In genomic region chr10:43362191-43362839, GRCh38 we compare ENCODE assay signal across 8 cellular contexts. TPM values are rescaled to one million over a fixed set of nuclear protein-coding genes. Genes with fewer than 3 reads are reported as not detected.
DNase-seq lines count a peak whose midpoint lies in the region; ATAC-seq and TF ChIP-seq lines count a peak whose summit lies in the region.

No MANE protein-coding gene starts in this region.

- peak overlapping the region; percentile 60; the same call in 1 of the 2 replicates for H3K9ac ChIP-seq in MM.1S (ENCODE audit: low read length)

- H3K27me3 ChIP-seq in MM.1S (replicated peaks; ENCODE audit: insufficient read depth, low read length) = no peaks in the 10 kb centered on the region
- no peaks in the 10 kb centered on the region for H3K27me3 ChIP-seq in prostate gland (replicated peaks; ENCODE audit: insufficient read depth)
- no peaks in the 10 kb centered on the region for H3K27me3 ChIP-seq in upper lobe of right lung

- TF ChIP-seq POLR2A in prostate gland (IDR thresholded peaks at IDR 0.05) = peak; percentile 20

- H3K9me3 ChIP-seq in MM.1S (replicated peaks; ENCODE audit: insufficient read depth, low read length) = no peaks in the 10 kb centered on the region
- no peaks in the 10 kb centered on the region for H3K9me3 ChIP-seq in prostate gland
- no peaks in the 10 kb centered on the region for H3K9me3 ChIP-seq in upper lobe of right lung

- H4K20me1 ChIP-seq in MM.1S (ENCODE audit: insufficient read depth, low read length) = no peaks in the 10 kb centered on the region

- no peak overlapping the region for H3K27ac ChIP-seq in MM.1S (ENCODE audit: low read length)
- H3K27ac ChIP-seq in prostate gland = peak overlapping the region; percentile 85 to 89
- peak overlapping the region; percentile 87 for H3K27ac ChIP-seq in upper lobe of right lung

- TF ChIP-seq CTCF in MM.1S (IDR thresholded peaks at IDR 0.05; ENCODE audit: low read length) (peak; percentile 41), prostate gland (IDR thresholded peaks at IDR 0.05) (peak in 3 of 4 experiments; percentile 59 to 69 (median 63)), upper lobe of right lung (IDR thresholded peaks at IDR 0.05) (peak; percentile 49)

- no peaks in the 10 kb centered on the region for H3K79me2 ChIP-seq in MM.1S (ENCODE audit: low read length)

- H2AFZ ChIP-seq in MM.1S (ENCODE audit: low read length) = peak overlapping the region; percentile 96

- intact Hi-C loops in left ventricle myocardium superior (cut with micrococcal nuclease) (no loop called here), prostate gland (cut with DNase I) (no loop called here), upper lobe of right lung (cut with DNase I) (no loop called here)

- no peaks in the 10 kb centered on the region for H3K4me1 ChIP-seq in MM.1S (ENCODE audit: low read length)
- H3K4me1 ChIP-seq in prostate gland (replicated peaks) = peaks cover 3% of the 10 kb centered on the region
- peaks cover 9% of the 10 kb centered on the region for H3K4me1 ChIP-seq in upper lobe of right lung

- no peaks in the 10 kb centered on the region for H3K9me2 ChIP-seq in MM.1S (replicated peaks; ENCODE audit: insufficient read depth, low read length)

- no peaks in the 10 kb centered on the region for H3K36me3 ChIP-seq in MM.1S (replicated peaks; ENCODE audit: insufficient read depth, low read length)
- H3K36me3 ChIP-seq in prostate gland = no peaks in the 10 kb centered on the region
- H3K36me3 ChIP-seq in upper lobe of right lung = no peaks in the 10 kb centered on the region

- WGBS in prostate gland = 7% methylated on average over 34 of the region's 48 CpGs

- DNase-seq in DMS79 (lab: John Stamatoyannopoulos, UW) (peak; percentile 85), MM.1S (peak; percentile 83), SW 1271 (lab: John Stamatoyannopoulos, UW) (peak; percentile 72 to 92), anterior cingulate cortex (lab: John Stamatoyannopoulos, UW) (peak; percentile 56 to 97 (median 90)), left ventricle myocardium superior (peak; percentile 98), prostate gland (ENCODE audit: low spot score) (peak; percentile 97), upper lobe of right lung (peak; percentile 100)

- peak overlapping the region; percentile 62 for H3K4me3 ChIP-seq in MM.1S (ENCODE audit: low read length)
- H3K4me3 ChIP-seq in prostate gland = peak overlapping the region; percentile 43 to 53
- peak overlapping the region; percentile 63 for H3K4me3 ChIP-seq in upper lobe of right lung

- H3K4me2 ChIP-seq in MM.1S (ENCODE audit: low read depth, low read length) = peak overlapping the region; percentile 83

- H3F3A ChIP-seq in MM.1S (ENCODE audit: insufficient read depth, low read length) = no peaks in the 10 kb centered on the region

- ATAC-seq in GM21723 (IDR thresholded peaks at IDR 0.05; ENCODE audit: unreplicated experiment) (peak; percentile 97), left ventricle myocardium superior (peak; percentile 99), upper lobe of right lung (peak; percentile 99)

RNA-seq across cellular contexts. Expression of gene FXYD4, which starts 9.1 kb away (rescaled TPM):
- not detected for total RNA-seq in left ventricle myocardium superior
- total RNA-seq in prostate gland = not detected
- total RNA-seq in upper lobe of right lung = 1.1 TPM

RNA-seq across cellular contexts. Expression of gene HNRNPF, which starts 46.7 kb away (rescaled TPM):
- total RNA-seq in left ventricle myocardium superior (77.3 TPM), prostate gland (100 to 1,000 TPM; 175 to 199 TPM), upper lobe of right lung (183 TPM)
